15 cellular contexts compared by ENCODE assay signal in genomic region chr1:13697738-13698137, GRCh38. TPM values are rescaled to one million over a fixed set of nuclear protein-coding genes. Genes with fewer than 3 reads are reported as not detected.
DNase-seq lines count a peak whose midpoint lies in the region; ATAC-seq and TF ChIP-seq lines count a peak whose summit lies in the region.
"Had no signal": no experiment of that assay in that cellular context is flagged by ENCODE, and none has a peak within 500 bp of the region (broad histone marks: within the 10 kb centered on the region; RNA-seq: fewer than 3 reads in every experiment).

No MANE protein-coding gene starts in this region.

- H3K27me3 Mint-ChIP-seq in activated naive CD4-positive, alpha-beta T cell treated with anti-CD3 and anti-CD28 coated beads, Interleukin-2, amount 50 U/mL, for 24 hours: peaks cover 4% of the 10 kb centered on the region
- H3K27me3 Mint-ChIP-seq in IgD-negative memory B cell: no peaks in the 10 kb centered on the region
- no peaks in the 10 kb centered on the region for H3K27me3 Mint-ChIP-seq in activated B cell treated with CpG ODN at 0.5 μM for 24 hours
- H3K27me3 Mint-ChIP-seq in nephron (ENCODE audit: low read depth): no peaks in the 10 kb centered on the region

- no peak for DNase-seq in activated naive CD4-positive, alpha-beta T cell (lab: John Stamatoyannopoulos, UW)
- no peak for DNase-seq in activated B cell treated with CpG ODN at 0.5 μM for 24 hours
- DNase-seq in activated CD8-positive, alpha-beta memory T cell treated with anti-CD3 and anti-CD28 coated beads, Interleukin-2, amount 50 U/mL, for 48 hours: no peak
- no peak for DNase-seq in stimulated activated CD8-positive, alpha-beta memory T cell treated with anti-CD3 and anti-CD28 coated beads, Interleukin-4, amount 100 ng/mL, for 48 hours
- DNase-seq: cerebellar nuclear complex, glutamatergic neuron, IMR-90, kidney, NCI-H510A, T-helper 17 cell, tibial artery had no signal

- intact Hi-C loops in activated B cell treated with CpG ODN at 0.5 μM for 24 hours (cut with micrococcal nuclease): no loop called here

- peaks cover 3% of the 10 kb centered on the region for H3K36me3 Mint-ChIP-seq in activated naive CD4-positive, alpha-beta T cell treated with anti-CD3 and anti-CD28 coated beads, Interleukin-2, amount 50 U/mL, for 24 hours
- H3K36me3 Mint-ChIP-seq in IgD-negative memory B cell (peaks cover 6% of the 10 kb centered on the region), activated B cell treated with CpG ODN at 0.5 μM for 24 hours (ENCODE audit: low read depth) (peaks cover 18% of the 10 kb centered on the region), nephron (ENCODE audit: low read depth) (peaks cover 16% of the 10 kb centered on the region)

- peaks cover 26% of the 10 kb centered on the region for H3K4me1 Mint-ChIP-seq in activated naive CD4-positive, alpha-beta T cell treated with anti-CD3 and anti-CD28 coated beads, Interleukin-2, amount 50 U/mL, for 24 hours
- peaks cover 18 to 29% (median 23%) of the 10 kb centered on the region in 3 donors for H3K4me1 Mint-ChIP-seq in IgD-negative memory B cell
- H3K4me1 Mint-ChIP-seq in activated B cell treated with CpG ODN at 0.5 μM for 24 hours: peaks cover 43% of the 10 kb centered on the region
- H3K4me1 Mint-ChIP-seq in nephron: peaks cover 15% of the 10 kb centered on the region

- TF ChIP-seq CTCF in activated B cell treated with CpG ODN at 0.5 μM for 24 hours (IDR thresholded peaks at IDR 0.05): no peak
- no peak for TF ChIP-seq CTCF in nephron (IDR thresholded peaks at IDR 0.05; ENCODE audit: unreplicated experiment in 3 of 3)

- H3K4me3 Mint-ChIP-seq in activated naive CD4-positive, alpha-beta T cell treated with anti-CD3 and anti-CD28 coated beads, Interleukin-2, amount 50 U/mL, for 24 hours: peak overlapping the region; percentile 39
- H3K4me3 Mint-ChIP-seq in IgD-negative memory B cell (peak overlapping the region in 3 of 4 donors; percentile 21 to 76 (median 53)), activated B cell treated with CpG ODN at 0.5 μM for 24 hours (peak overlapping the region; percentile 35), nephron (peak overlapping the region; percentile 51 to 81 (median 74))

- peaks cover 5% of the 10 kb centered on the region for H3K9me3 Mint-ChIP-seq in activated naive CD4-positive, alpha-beta T cell treated with anti-CD3 and anti-CD28 coated beads, Interleukin-2, amount 50 U/mL, for 24 hours
- H3K9me3 Mint-ChIP-seq in IgD-negative memory B cell (peaks cover 2 to 11% (median 4%) of the 10 kb centered on the region in 3 donors), activated B cell treated with CpG ODN at 0.5 μM for 24 hours (peaks cover 4% of the 10 kb centered on the region), nephron (peaks cover 17% of the 10 kb centered on the region)

- CTCF ChIA-PET in activated B cell treated with CpG ODN at 0.5 μM for 24 hours (lab: Charles Lee): no interaction called here

- H3K27ac Mint-ChIP-seq in activated naive CD4-positive, alpha-beta T cell treated with anti-CD3 and anti-CD28 coated beads, Interleukin-2, amount 50 U/mL, for 24 hours: peak overlapping the region; percentile 13
- peak overlapping the region in 2 of 3 donors; percentile 89 to 92 for H3K27ac Mint-ChIP-seq in IgD-negative memory B cell
- no peak overlapping the region for H3K27ac Mint-ChIP-seq in activated B cell treated with CpG ODN at 0.5 μM for 24 hours
- peak overlapping the region in 2 of 3 experiments; percentile 47 to 58 for H3K27ac Mint-ChIP-seq in nephron
- H3K27ac Mint-ChIP-seq: T-helper 17 cell had no signal

- ATAC-seq in activated B cell treated with CpG ODN at 0.5 μM for 24 hours (ENCODE audit: low read depth): no peak
- ATAC-seq in HG03095 (IDR thresholded peaks at IDR 0.05; ENCODE audit: unreplicated experiment): no peak
- ATAC-seq: T-helper 17 cell had no signal

- POLR2A ChIA-PET in activated B cell treated with CpG ODN at 0.5 μM for 24 hours (lab: Charles Lee): interaction anchor here (0.6 to 2.2 kb wide), 3 partner anchors 28 to 55 kb away, joined by 3 to 16 read pairs (median 3); no protein-coding TSS in a partner anchor

RNA-seq across cellular contexts. Expression of gene PRDM2, which starts 2.2 kb away (rescaled TPM):
- polyA plus RNA-seq in IgD-negative memory B cell: 50.3 TPM
- total RNA-seq in activated B cell treated with CpG ODN at 0.5 μM for 24 hours: 183 and 194 TPM in 2 replicates
